In the genomic region with DNA sequence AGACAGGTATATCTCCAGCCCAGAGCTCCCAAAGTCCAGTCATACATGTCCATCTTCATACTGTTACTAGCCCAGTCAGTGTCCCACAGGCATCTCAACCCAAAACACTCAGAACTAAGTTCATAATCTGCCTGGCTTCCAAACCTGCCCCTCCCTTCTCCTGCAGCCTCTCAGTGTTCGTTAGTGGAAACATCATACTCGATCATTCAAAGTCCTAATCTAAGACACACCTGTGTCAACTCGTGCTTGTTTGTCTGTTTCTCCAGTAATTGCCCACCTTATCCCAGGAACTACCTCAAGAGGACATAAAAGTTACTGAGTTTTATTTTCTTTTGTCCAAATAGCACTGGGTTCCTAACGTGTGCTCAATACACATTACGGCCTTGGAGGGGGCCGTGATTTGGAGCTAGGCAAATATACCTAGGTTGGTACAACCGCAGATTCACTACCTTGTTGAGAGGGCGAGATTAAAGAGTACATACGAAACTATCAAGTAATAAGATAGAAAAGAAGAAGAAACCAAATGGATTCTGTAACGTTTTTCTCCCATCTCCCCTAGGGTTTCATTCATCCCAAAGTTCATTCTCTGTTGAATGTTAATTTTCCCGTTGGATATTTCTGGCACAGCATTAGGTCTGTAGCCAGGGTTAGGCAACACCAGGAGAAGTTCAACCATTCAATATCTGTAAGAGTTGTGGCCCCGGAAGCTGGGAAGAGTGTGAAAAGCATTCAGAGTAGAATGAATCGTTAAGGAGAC, we compare ENCODE assay signal across 19 cellular contexts. TPM values are rescaled to one million over a fixed set of nuclear protein-coding genes. Genes with fewer than 3 reads are reported as not detected.
"Had no signal": no experiment of that assay in that cellular context is flagged by ENCODE, and none has a peak within 500 bp of the region (broad histone marks: within the 10 kb centered on the region; RNA-seq: fewer than 3 reads in every experiment).

No MANE protein-coding gene starts in this region.

- H3K4me1 ChIP-seq: breast epithelium, vagina had no signal

- H3K27me3 ChIP-seq: breast epithelium, ovary, stomach, thyroid gland, vagina had no signal

- H3K9me3 ChIP-seq: breast epithelium, ovary, stomach, thyroid gland, vagina had no signal

- H3K36me3 ChIP-seq: breast epithelium, ovary, stomach, thyroid gland, vagina had no signal

- ATAC-seq: activated CD4-positive, alpha-beta T cell treated with anti-CD3 and anti-CD28 coated beads for 36 hours had no signal

- H3K36me3 Mint-ChIP-seq: activated naive CD8-positive, alpha-beta T cell had no signal

- H3K4me3 ChIP-seq: breast epithelium, ovary, stomach, thyroid gland, vagina had no signal

- H3K27ac Mint-ChIP-seq: activated CD4-positive, alpha-beta memory T cell treated with anti-CD3 and anti-CD28 coated beads, Interleukin-2, amount 10 ng/mL, durations not matched to agents 7 days and 5 days; activated CD4-positive, alpha-beta T cell treated with anti-CD3 and anti-CD28 coated beads for 36 hours; activated naive CD8-positive, alpha-beta T cell had no signal

- DNase-seq: activated CD4-positive, alpha-beta memory T cell treated with anti-CD3 and anti-CD28 coated beads, Interleukin-2, amount 10 ng/mL, durations not matched to agents 7 days and 5 days; activated CD4-positive, alpha-beta T cell treated with anti-CD3 and anti-CD28 coated beads for 36 hours; activated gamma-delta T cell; activated T-cell treated with anti-CD3 and anti-CD28 coated beads, Interleukin-2, amount 50 U/mL, for 48 hours; dorsolateral prefrontal cortex; ovary; retina; stimulated activated CD4-positive, alpha-beta T cell treated with anti-CD3 and anti-CD28 coated beads, Interleukin-4, amount 100 ng/mL, for 4 hours; stomach; thyroid gland had no signal

- H3K27ac ChIP-seq: breast epithelium, ovary, thyroid gland, vagina, VCaP had no signal

- H3K4me1 Mint-ChIP-seq: activated CD4-positive, alpha-beta T cell treated with anti-CD3 and anti-CD28 coated beads for 36 hours had no signal

- H3K9me3 Mint-ChIP-seq: activated CD4-positive, alpha-beta memory T cell treated with anti-CD3 and anti-CD28 coated beads, Interleukin-2, amount 10 ng/mL, durations not matched to agents 7 days and 5 days had no signal

- H3K4me3 Mint-ChIP-seq: activated CD4-positive, alpha-beta memory T cell treated with anti-CD3 and anti-CD28 coated beads, Interleukin-2, amount 10 ng/mL, durations not matched to agents 7 days and 5 days; activated CD4-positive, alpha-beta T cell treated with anti-CD3 and anti-CD28 coated beads for 36 hours; activated naive CD8-positive, alpha-beta T cell had no signal

RNA-seq across cellular contexts. Expression of gene RNASE8, which starts 3.1 kb away (rescaled TPM):
- total RNA-seq: activated CD4-positive, alpha-beta memory T cell treated with anti-CD3 and anti-CD28 coated beads, Interleukin-2, amount 10 ng/mL, durations not matched to agents 7 days and 5 days; activated CD4-positive, alpha-beta T cell treated with anti-CD3 and anti-CD28 coated beads for 36 hours; breast epithelium; cerebellum; dorsolateral prefrontal cortex; lung microvascular endothelial cell; ovary; skeletal muscle tissue; stomach; thyroid gland; vagina had no signal
- polyA plus RNA-seq: esophagus, neural cell, ovary, stomach had no signal

RNA-seq across cellular contexts. Expression of gene RNASE7, which starts 18.6 kb away (rescaled TPM):
- total RNA-seq: activated CD4-positive, alpha-beta memory T cell treated with anti-CD3 and anti-CD28 coated beads, Interleukin-2, amount 10 ng/mL, durations not matched to agents 7 days and 5 days; activated CD4-positive, alpha-beta T cell treated with anti-CD3 and anti-CD28 coated beads for 36 hours; cerebellum; lung microvascular endothelial cell; ovary; skeletal muscle tissue; thyroid gland had no signal
- polyA plus RNA-seq: neural cell, ovary had no signal

RNA-seq across cellular contexts. Expression of gene RNASE13, which starts 26.2 kb away (rescaled TPM):
- total RNA-seq: activated CD4-positive, alpha-beta memory T cell treated with anti-CD3 and anti-CD28 coated beads, Interleukin-2, amount 10 ng/mL, durations not matched to agents 7 days and 5 days; activated CD4-positive, alpha-beta T cell treated with anti-CD3 and anti-CD28 coated beads for 36 hours; breast epithelium; cerebellum; lung microvascular endothelial cell; ovary; skeletal muscle tissue; thyroid gland; vagina had no signal
- polyA plus RNA-seq: esophagus, neural cell, ovary, stomach had no signal

RNA-seq across cellular contexts. Expression of gene TPPP2, which starts 30.8 kb away (rescaled TPM):
- total RNA-seq: activated CD4-positive, alpha-beta memory T cell treated with anti-CD3 and anti-CD28 coated beads, Interleukin-2, amount 10 ng/mL, durations not matched to agents 7 days and 5 days; activated CD4-positive, alpha-beta T cell treated with anti-CD3 and anti-CD28 coated beads for 36 hours; cerebellum; lung microvascular endothelial cell; skeletal muscle tissue; stomach; thyroid gland; vagina had no signal
- polyA plus RNA-seq: neural cell had no signal
